ENCODE assay signal across 8 cellular contexts in genomic region chr4:139266583-139267257, GRCh38. TPM values are rescaled to one million over a fixed set of nuclear protein-coding genes. Genes with fewer than 3 reads are reported as not detected.
DNase-seq lines count a peak whose midpoint lies in the region; ATAC-seq, FAIRE-seq and TF ChIP-seq lines count a peak whose summit lies in the region.

No MANE protein-coding gene starts in this region.

- no peak for TF ChIP-seq POLR2A in upper lobe of left lung (IDR thresholded peaks at IDR 0.05)

- 24 to 31% methylated on average over 14 of the region's 14 CpGs for WGBS in upper lobe of left lung, 2 donors

- no peak for TF ChIP-seq CTCF in AG10803 (conservative IDR thresholded peaks at IDR 0.05; ENCODE audit: low read length)
- TF ChIP-seq CTCF in RWPE2 (IDR thresholded peaks at IDR 0.05; ENCODE audit: poor library complexity, severe bottlenecking): no peak
- TF ChIP-seq CTCF in upper lobe of left lung (IDR thresholded peaks at IDR 0.05): no peak

- H3K9me3 ChIP-seq in RWPE2 (ENCODE audit: severe bottlenecking) (no peaks in the 10 kb centered on the region), upper lobe of left lung (no peaks in the 10 kb centered on the region)

- ATAC-seq in HG03354 (IDR thresholded peaks at IDR 0.05; ENCODE audit: poor library complexity, severe bottlenecking, unreplicated experiment) (peak; percentile 98), RWPE2 (ENCODE audit: low read depth) (0 out of 3 replicates have a peak, but pooled peaks have one; percentile 25), upper lobe of left lung (ENCODE audit: low FRiP score in 2 of 2) (peak; percentile 53 to 94)

- H3K27me3 ChIP-seq in RWPE2 (ENCODE audit: insufficient read depth, poor library complexity, severe bottlenecking) (no peaks in the 10 kb centered on the region), upper lobe of left lung (no peaks in the 10 kb centered on the region)

- FAIRE-seq in frontal cortex (lab: Jason Lieb, UNC): no peak

- H3K27ac ChIP-seq in RWPE2 (ENCODE audit: poor library complexity, severe bottlenecking) (no peak overlapping the region), upper lobe of left lung (peak overlapping the region in 2 of 4 donors; percentile 14 to 28)

- H3K4me1 ChIP-seq in RWPE2 (ENCODE audit: insufficient read depth, poor library complexity, severe bottlenecking) (peaks cover 6% of the 10 kb centered on the region), upper lobe of left lung (peaks cover 0 to 7% (median 6%) of the 10 kb centered on the region in 4 donors)

- DNase-seq in AG10803 (ENCODE audit: low read depth) (peak; percentile 70), GM19240 (ENCODE audit: insufficient read length, low spot score) (peak; percentile 91), RWPE2 (ENCODE audit: low spot score) (no peak), activated gamma-delta T cell (lab: John Stamatoyannopoulos, UW) (peak; percentile 14), frontal cortex (ENCODE audit: low spot score in 2 of 2) (peak; percentile 30 to 33), pons (ENCODE audit: low spot score) (peak; percentile 59), upper lobe of left lung (peak in 1 of 2 donors; percentile 87)

- H3K36me3 ChIP-seq in RWPE2 (ENCODE audit: low read depth) (no peaks in the 10 kb centered on the region), upper lobe of left lung (no peaks in the 10 kb centered on the region)

- no peak for TF ChIP-seq EP300 in upper lobe of left lung (IDR thresholded peaks at IDR 0.05)

- peak overlapping the region; percentile 56 for H3K4me3 ChIP-seq in AG10803 (ENCODE audit: low read length)
- H3K4me3 ChIP-seq in RWPE2 (ENCODE audit: severe bottlenecking): no peak overlapping the region
- peak overlapping the region in 3 of 4 donors; percentile 11 to 41 (median 30) for H3K4me3 ChIP-seq in upper lobe of left lung

RNA-seq across cellular contexts. Expression of gene MGARP, which starts 13.3 kb away (rescaled TPM):
- 0.82 TPM for total RNA-seq in frontal cortex
- total RNA-seq in upper lobe of left lung: under 1 TPM in 2 of 6 donors, not detected in 4; 0.43 to 0.98 TPM

RNA-seq across cellular contexts. Expression of gene NAA15, which starts 34.6 kb away (rescaled TPM):
- total RNA-seq in frontal cortex (41.6 TPM), upper lobe of left lung (10 to 100 TPM; 11.0 to 37.7 (median 31.3) TPM)

RNA-seq across cellular contexts. Expression of gene NDUFC1, which starts 35.6 kb away (rescaled TPM):
- total RNA-seq in frontal cortex (32.2 TPM), upper lobe of left lung (10 to 100 TPM; 17.9 to 49.2 (median 34.6) TPM)

Comparison
In these comparisons a context has a peak if more than half of its experiments do, and no peak if none do; other contexts are left out.
1. ATAC-seq: peak in every context shown above with its lines; median percentile 98 in HG03354; 74 in upper lobe of left lung; 25 in RWPE2.